Comparison of ENCODE assay signal across 8 cellular contexts in genomic region chr22:19759994-19760651, GRCh38. TPM values are rescaled to one million over a fixed set of nuclear protein-coding genes. Genes with fewer than 3 reads are reported as not detected.
DNase-seq lines count a peak whose midpoint lies in the region; ATAC-seq and TF ChIP-seq lines count a peak whose summit lies in the region.
"Had no signal": no experiment of that assay in that cellular context is flagged by ENCODE, and none has a peak within 500 bp of the region (broad histone marks: within the 10 kb centered on the region; RNA-seq: fewer than 3 reads in every experiment).

No MANE protein-coding gene starts in this region.

- DNase-seq in Caco-2 (no peak), IMR-90 (no peak), chondrocyte (ENCODE audit: low spot score) (no peak), osteoblast (ENCODE audit: insufficient read length, low spot score, missing footprints) (no peak), GM13977 (ENCODE audit: low spot score) (no peak), mucosa of descending colon (no peak)
- DNase-seq: NCI-H510A had no signal

- H2BK120ac ChIP-seq in IMR-90 (ENCODE audit: low read depth, low read length) = no peak overlapping the region

- H2BK5ac ChIP-seq in IMR-90 (ENCODE audit: low read depth, low read length, poor library complexity, severe bottlenecking) = no peak overlapping the region

- H3K27me3 Mint-ChIP-seq in Caco-2 (ENCODE audit: insufficient read depth, unreplicated experiment) = peaks cover 7% of the 10 kb centered on the region
- peaks cover 32% of the 10 kb centered on the region for H3K27me3 Mint-ChIP-seq in chondrocyte (ENCODE audit: low read depth)

- peak overlapping the region; percentile 84 for H3K4me3 Mint-ChIP-seq in Caco-2 (ENCODE audit: unreplicated experiment)
- H3K4me3 Mint-ChIP-seq in chondrocyte (ENCODE audit: unreplicated experiment) = peak overlapping the region; percentile 57

- H3K4me1 Mint-ChIP-seq in Caco-2 (ENCODE audit: low read depth, unreplicated experiment) = peaks cover 17% of the 10 kb centered on the region
- peaks cover 24% of the 10 kb centered on the region for H3K4me1 Mint-ChIP-seq in chondrocyte (ENCODE audit: low read depth)

- H3K4me3 ChIP-seq in Caco-2 (ENCODE audit: low read depth, low read length) = no peak overlapping the region
- H3K4me3 ChIP-seq in IMR-90 (ENCODE audit: insufficient read depth, low read depth, low read length) = peak overlapping the region; percentile 9; the same call in 1 of the 2 replicates
- H3K4me3 ChIP-seq in osteoblast (ENCODE audit: insufficient read depth, low read length) = no peak overlapping the region
- no peak overlapping the region for H3K4me3 ChIP-seq in mucosa of descending colon

- no peak overlapping the region for H2AK5ac ChIP-seq in IMR-90 (ENCODE audit: low read depth, low read length)

- H3K4ac ChIP-seq in IMR-90 (ENCODE audit: low read depth, low read length) = no peak overlapping the region

- no peaks in the 10 kb centered on the region for H3K36me3 Mint-ChIP-seq in Caco-2 (ENCODE audit: insufficient read depth, unreplicated experiment)
- H3K36me3 Mint-ChIP-seq in chondrocyte (ENCODE audit: low read depth) = no peaks in the 10 kb centered on the region

- no peaks in the 10 kb centered on the region for H3K9me3 ChIP-seq in Caco-2
- H3K9me3 ChIP-seq in IMR-90 (ENCODE audit: control insufficient read depth, insufficient read depth, low read length) = peaks cover 4% of the 10 kb centered on the region; the same call in 1 of the 2 replicates
- no peaks in the 10 kb centered on the region for H3K9me3 ChIP-seq in osteoblast (ENCODE audit: low read depth, low read length)
- no peaks in the 10 kb centered on the region for H3K9me3 ChIP-seq in mucosa of descending colon

- no peaks in the 10 kb centered on the region for H3K79me2 ChIP-seq in osteoblast (ENCODE audit: insufficient read depth, low read length)

- no peak overlapping the region for H4K5ac ChIP-seq in IMR-90 (ENCODE audit: low read depth, low read length)

- TF ChIP-seq RAD21 in IMR-90 (IDR thresholded peaks at IDR 0.05; ENCODE audit: low read length) = no peak

- no peak overlapping the region for H3K56ac ChIP-seq in IMR-90 (ENCODE audit: extremely low read depth, insufficient read depth, low read length)

- peaks cover 6% of the 10 kb centered on the region; the same call in 1 of the 2 replicates for H4K20me1 ChIP-seq in IMR-90 (ENCODE audit: insufficient read depth, low read length)
- no peaks in the 10 kb centered on the region for H4K20me1 ChIP-seq in osteoblast (ENCODE audit: insufficient read depth, low read length)

- no peak for ATAC-seq in IMR-90 (ENCODE audit: low read depth)
- ATAC-seq in HG03159 (IDR thresholded peaks at IDR 0.05; ENCODE audit: unreplicated experiment) = no peak
- no peak for ATAC-seq in mucosa of descending colon

- H3K4me1 ChIP-seq in Caco-2 (peaks cover 16% of the 10 kb centered on the region), IMR-90 (ENCODE audit: control insufficient read depth, insufficient read depth, low read length) (peaks cover 4% of the 10 kb centered on the region; the same call in 1 of the 2 replicates), osteoblast (ENCODE audit: insufficient read depth, low read length) (no peaks in the 10 kb centered on the region), mucosa of descending colon (ENCODE audit: low read depth) (peaks cover 7% of the 10 kb centered on the region)

- no peak overlapping the region for H3K27ac ChIP-seq in IMR-90 (ENCODE audit: insufficient read depth, low read length)
- no peak overlapping the region for H3K27ac ChIP-seq in osteoblast (ENCODE audit: low read depth, low read length)

- no peak overlapping the region for H2BK15ac ChIP-seq in IMR-90 (ENCODE audit: low read depth, low read length)

- H2AK9ac ChIP-seq in IMR-90 (replicated peaks; ENCODE audit: low read depth, low read length, poor library complexity) = no peak overlapping the region

- H3K14ac ChIP-seq in IMR-90 (replicated peaks; ENCODE audit: low read depth, low read length) = no peak overlapping the region

- intact Hi-C loops in Caco-2 (cut with micrococcal nuclease; ENCODE audit: unreplicated experiment) (no loop called here), IMR-90 (cut with micrococcal nuclease) (no loop called here), mucosa of descending colon (cut with DNase I, micrococcal nuclease) (no loop called here)

- no peak for TF ChIP-seq CTCF in Caco-2 (IDR thresholded peaks at IDR 0.05; ENCODE audit: insufficient read depth in 1 of 2, low read depth in 1 of 2, low read length in 1 of 2, severe bottlenecking in 1 of 2, unreplicated experiment in 1 of 2)
- TF ChIP-seq CTCF in IMR-90 (conservative IDR thresholded peaks at IDR 0.05; ENCODE audit: low read depth, low read length) = no peak
- TF ChIP-seq CTCF in chondrocyte (IDR thresholded peaks at IDR 0.05) = no peak
- no peak for TF ChIP-seq CTCF in osteoblast (IDR thresholded peaks at IDR 0.05; ENCODE audit: extremely low read depth, low read depth, low read length)
- no peak for TF ChIP-seq CTCF in GM13977 (IDR thresholded peaks at IDR 0.05; ENCODE audit: extremely low read depth, insufficient read depth, missing control alignments)
- no peak for TF ChIP-seq CTCF in mucosa of descending colon (IDR thresholded peaks at IDR 0.05)

- H4K8ac ChIP-seq in IMR-90 (ENCODE audit: low read depth in 2 of 2, low read length in 2 of 2) = no peak overlapping the region

- H3K18ac ChIP-seq in IMR-90 (ENCODE audit: low read depth, low read length) = no peak overlapping the region

- H3K27ac Mint-ChIP-seq in Caco-2 (ENCODE audit: unreplicated experiment) (peak overlapping the region; percentile 12), chondrocyte (ENCODE audit: unreplicated experiment) (no peak overlapping the region)

- POLR2A ChIA-PET in Caco-2 (lab: Charles Lee) (no interaction called here), IMR-90 (lab: Charles Lee; ENCODE audit: unreplicated experiment) (no interaction called here)

- no peaks in the 10 kb centered on the region for H3K79me1 ChIP-seq in IMR-90 (ENCODE audit: low read depth in 1 of 2, low read length in 2 of 2)

- CTCF ChIA-PET in Caco-2 (lab: Charles Lee) (no interaction called here), IMR-90 (lab: Yijun Ruan, JAX) (no interaction called here)

- H3K4me2 ChIP-seq in IMR-90 (ENCODE audit: low read depth, low read length) = peak overlapping the region; percentile 54; the same call in 1 of the 2 replicates
- H3K4me2 ChIP-seq in osteoblast (ENCODE audit: insufficient read depth, low read length) = peak overlapping the region; percentile 36

- H4K91ac ChIP-seq in IMR-90 (ENCODE audit: insufficient read depth, low read depth, low read length) = no peak overlapping the region

- dilution Hi-C loops in IMR-90 (cut with HindIII; ENCODE audit: low sequenced_read_pairs, unreplicated experiment) = no loop called here

- H3K36me3 ChIP-seq in Caco-2 (ENCODE audit: control insufficient read depth, insufficient read depth, low read length) (no peaks in the 10 kb centered on the region), IMR-90 (ENCODE audit: control insufficient read depth, insufficient read depth, low read length) (no peaks in the 10 kb centered on the region), osteoblast (ENCODE audit: insufficient read depth, low read length) (no peaks in the 10 kb centered on the region), mucosa of descending colon (ENCODE audit: low read depth) (no peaks in the 10 kb centered on the region)

- in situ Hi-C loops in IMR-90 (cut with MboI; ENCODE audit: low sequenced_read_pairs) = no loop called here
- in situ Hi-C loops in GM13977 (cut with MboI; ENCODE audit: low pct_unique_long_range_greater_than_20kb, low sequenced_read_pairs, unreplicated experiment) = no loop called here

- H3K9ac ChIP-seq in IMR-90 (ENCODE audit: low read depth, low read length) = no peak overlapping the region

- H3K23ac ChIP-seq in IMR-90 (ENCODE audit: low read depth, low read length) = no peak overlapping the region

- no peaks in the 10 kb centered on the region for H3K9me1 ChIP-seq in IMR-90 (ENCODE audit: insufficient read depth, low read length)

- no peak overlapping the region for H2BK20ac ChIP-seq in IMR-90 (ENCODE audit: low read depth, low read length)

- H2AFZ ChIP-seq in IMR-90 (replicated peaks; ENCODE audit: low read length, poor library complexity) = no peak overlapping the region
- H2AFZ ChIP-seq in osteoblast (ENCODE audit: low read length) = no peak overlapping the region

- TF ChIP-seq POLR2A in IMR-90 (IDR thresholded peaks at IDR 0.05; ENCODE audit: low read depth, low read length) = no peak

- no TSS peak for BruUV-seq in Caco-2 (replicated peaks; lab: Mats Ljungman, UMichigan)
- no TSS peak for BruUV-seq in IMR-90 (replicated peaks; lab: Mats Ljungman, UMichigan)

- H3K27me3 ChIP-seq in Caco-2 (replicated peaks; ENCODE audit: control insufficient read depth, insufficient read depth, low read length) (no peaks in the 10 kb centered on the region), IMR-90 (ENCODE audit: control insufficient read depth, insufficient read depth, low read length) (peaks cover 93% of the 10 kb centered on the region), osteoblast (ENCODE audit: insufficient read depth, low read length) (peaks cover 65% of the 10 kb centered on the region)

- 7 to 100% methylated on average over 1 to 4 of the region's 40 CpGs for WGBS in IMR-90 (ENCODE audit: extremely low coverage in 2 of 2, insufficient read length in 1 of 2), 2 experiments

- H3K9me3 Mint-ChIP-seq in Caco-2 (ENCODE audit: unreplicated experiment) (no peaks in the 10 kb centered on the region), chondrocyte (ENCODE audit: low read depth) (no peaks in the 10 kb centered on the region)

RNA-seq across cellular contexts. Expression of gene TBX1, which starts 0.5 kb away (rescaled TPM):
- total RNA-seq in Caco-2 (2022) (4.2 and 5.3 TPM in 2 replicates), IMR-90 (2012; rRNA removed) (not detected in 2 replicates), chondrocyte (0.28 to 20.8 TPM in 2 of 3 replicates, not detected in the other), osteoblast (under 0.01 TPM in 1 of 2 replicates, not detected in the other), mucosa of descending colon (1 to 10 TPM in 2 of 3 donors, under 1 TPM in 1; 0.90 to 4.1 (median 2.9) TPM)
- polyA plus RNA-seq in IMR-90 (2012; rRNA removed) = 0.03 and 0.13 TPM in 2 replicates
- 0.03 TPM in 1 of 2 replicates, not detected in the other for polyA plus RNA-seq in IMR-90 (2012; cell fraction: cytosol; rRNA removed)
- 0.08 and 0.36 TPM in 2 replicates for polyA plus RNA-seq in IMR-90 (2012; cell fraction: nucleus; rRNA removed; ENCODE audit: low replicate concordance)

RNA-seq across cellular contexts. Expression of gene GP1BB, which starts 36.8 kb away (rescaled TPM):
- total RNA-seq in Caco-2 (2022) (0.39 and 1.0 TPM in 2 replicates), IMR-90 (2012; rRNA removed) (0.18 and 0.28 TPM in 2 replicates), chondrocyte (36.4 to 63.4 TPM (median 56.0 TPM) in 3 replicates), osteoblast (0.88 and 1.8 TPM in 2 replicates), mucosa of descending colon (1 to 10 TPM in 1 of 3 donors, under 1 TPM in 2; 0.34 to 1.5 (median 0.41) TPM)
- polyA plus RNA-seq in IMR-90 (2012; rRNA removed) = 1.5 and 4.6 TPM in 2 replicates
- 1.2 and 3.0 TPM in 2 replicates for polyA plus RNA-seq in IMR-90 (2012; cell fraction: cytosol; rRNA removed)
- 7.1 and 36.7 TPM in 2 replicates for polyA plus RNA-seq in IMR-90 (2012; cell fraction: nucleus; rRNA removed; ENCODE audit: low replicate concordance)

RNA-seq across cellular contexts. Expression of gene SEPTIN5, which starts 45.8 kb away (rescaled TPM):
- total RNA-seq in Caco-2 (2022) (1.00 and 1.3 TPM in 2 replicates), IMR-90 (2012; rRNA removed) (16.8 and 17.2 TPM in 2 replicates), chondrocyte (113 to 214 TPM (median 197 TPM) in 3 replicates), osteoblast (11.2 and 14.5 TPM in 2 replicates), mucosa of descending colon (10 to 100 TPM in 1 of 3 donors, 1 to 10 TPM in 2; 1.2 to 17.8 (median 2.7) TPM)
- polyA plus RNA-seq in IMR-90 (2012; rRNA removed) = 20.7 and 22.3 TPM in 2 replicates
- 10.4 and 22.8 TPM in 2 replicates for polyA plus RNA-seq in IMR-90 (2012; cell fraction: cytosol; rRNA removed)
- 65.7 and 90.4 TPM in 2 replicates for polyA plus RNA-seq in IMR-90 (2012; cell fraction: nucleus; rRNA removed; ENCODE audit: low replicate concordance)

Comparison
In these comparisons a context has a peak if more than half of its experiments do, and no peak if none do; other contexts are left out.
1. RNA of gene GP1BB, which starts 36.8 kb away (total RNA-seq): 36.4 to 63.4 TPM in chondrocyte; 0.88 to 1.8 TPM in osteoblast, 0.39 to 1.0 TPM in Caco-2, 0.34 to 1.5 TPM in mucosa of descending colon and 0.18 to 0.28 TPM in IMR-90; every median in the first group is over 10 times any median in the second.